In genomic region chr1:230112131-230112701, GRCh38 we compare ENCODE assay signal across 8 cellular contexts. TPM values are rescaled to one million over a fixed set of nuclear protein-coding genes. Genes with fewer than 3 reads are reported as not detected.
DNase-seq lines count a peak whose midpoint lies in the region; ATAC-seq and TF ChIP-seq lines count a peak whose summit lies in the region.

No MANE protein-coding gene starts in this region.

- 68% methylated on average over 7 of the region's 7 CpGs for WGBS in right cardiac atrium
- WGBS in upper lobe of left lung, 2 donors: 55 to 65% methylated on average over 5 to 7 of the region's 7 CpGs

- no peak for DNase-seq in Right ventricle myocardium superior
- no peak for DNase-seq in right cardiac atrium
- peak; percentile 80 for DNase-seq in WERI-Rb-1
- no peak for DNase-seq in lower lobe of right lung
- peak in 1 of 2 donors; percentile 70 for DNase-seq in upper lobe of left lung
- no peak for DNase-seq in DMS53 (lab: John Stamatoyannopoulos, UW)

- H3K27me3 ChIP-seq in right cardiac atrium (ENCODE audit: control insufficient read depth, insufficient read depth): no peaks in the 10 kb centered on the region
- no peaks in the 10 kb centered on the region for H3K27me3 ChIP-seq in WERI-Rb-1 (ENCODE audit: insufficient read depth, low read depth, severe bottlenecking)
- H3K27me3 ChIP-seq in lower lobe of right lung (ENCODE audit: low read depth): no peaks in the 10 kb centered on the region
- H3K27me3 ChIP-seq in upper lobe of left lung: no peaks in the 10 kb centered on the region

- H3K27ac ChIP-seq in right cardiac atrium (ENCODE audit: low read length) (no peak overlapping the region), WERI-Rb-1 (peak overlapping the region; percentile 43), lower lobe of right lung (no peak overlapping the region), upper lobe of left lung (peak overlapping the region in 2 of 4 donors; percentile 0 to 37)

- no peak for TF ChIP-seq POLR2A in upper lobe of left lung (IDR thresholded peaks at IDR 0.05)

- peaks cover 7% of the 10 kb centered on the region for H3K36me3 ChIP-seq in WERI-Rb-1
- H3K36me3 ChIP-seq in lower lobe of right lung: no peaks in the 10 kb centered on the region
- H3K36me3 ChIP-seq in upper lobe of left lung: peaks cover 0 to 6% (median 0%) of the 10 kb centered on the region in 4 donors

- H3K4me1 ChIP-seq in right cardiac atrium (ENCODE audit: control insufficient read depth, insufficient read depth, low read length): peaks cover 10% of the 10 kb centered on the region
- H3K4me1 ChIP-seq in lower lobe of right lung: peaks cover 28% of the 10 kb centered on the region
- peaks cover 14 to 24% (median 23%) of the 10 kb centered on the region in 4 donors for H3K4me1 ChIP-seq in upper lobe of left lung

- H3K4me3 ChIP-seq in right cardiac atrium (ENCODE audit: low read length): no peak overlapping the region
- H3K4me3 ChIP-seq in WERI-Rb-1 (ENCODE audit: low read depth, low read length): no peak overlapping the region
- no peak overlapping the region for H3K4me3 ChIP-seq in lower lobe of right lung
- no peak overlapping the region for H3K4me3 ChIP-seq in upper lobe of left lung

- no peak for TF ChIP-seq EP300 in upper lobe of left lung (IDR thresholded peaks at IDR 0.05)

- TF ChIP-seq CTCF in WERI-Rb-1 (IDR thresholded peaks at IDR 0.05; ENCODE audit: low read depth, low read length) (no peak), lower lobe of right lung (IDR thresholded peaks at IDR 0.05) (no peak), upper lobe of left lung (IDR thresholded peaks at IDR 0.05) (no peak)

- ATAC-seq in Right ventricle myocardium superior (ENCODE audit: poor library complexity): peak; percentile 10
- ATAC-seq in right cardiac atrium: no peak
- peak; percentile 78 to 79 for ATAC-seq in lower lobe of right lung
- ATAC-seq in upper lobe of left lung (ENCODE audit: low FRiP score in 2 of 2): peak; percentile 2 to 71
- no peak for ATAC-seq in GM19395 (IDR thresholded peaks at IDR 0.05; ENCODE audit: unreplicated experiment)
- no peak for ATAC-seq in HG03280 (IDR thresholded peaks at IDR 0.05; ENCODE audit: unreplicated experiment)

- intact Hi-C loops in Right ventricle myocardium superior (cut with DNase I) (no loop called here), right cardiac atrium (cut with DNase I) (no loop called here), lower lobe of right lung (cut with DNase I) (no loop called here)

- H3K9me3 ChIP-seq in right cardiac atrium (ENCODE audit: control insufficient read depth, low read length) (no peaks in the 10 kb centered on the region), WERI-Rb-1 (ENCODE audit: severe bottlenecking) (no peaks in the 10 kb centered on the region), lower lobe of right lung (no peaks in the 10 kb centered on the region), upper lobe of left lung (no peaks in the 10 kb centered on the region)

RNA-seq across cellular contexts. Expression of gene GALNT2, which starts 45.2 kb away (rescaled TPM):
- total RNA-seq in Right ventricle myocardium superior (21.2 TPM), right cardiac atrium (10 to 100 TPM; 36.8 to 45.5 (median 40.5) TPM), lower lobe of right lung (48.0 TPM), upper lobe of left lung (10 to 100 TPM; 51.3 to 62.3 (median 56.2) TPM)
- 27.4 TPM for polyA plus RNA-seq in right cardiac atrium

Comparison
In these comparisons a context has a peak if more than half of its experiments do, and no peak if none do; other contexts are left out.
1. ATAC-seq: peak in Right ventricle myocardium superior (single experiment), lower lobe of right lung (2 of 2) and upper lobe of left lung (2 of 2); none in right cardiac atrium (0 of 2), GM19395 (single experiment) and HG03280 (single experiment).